9 cellular contexts compared by ENCODE assay signal in genomic region chr15:45378149-45378912, GRCh38. TPM values are rescaled to one million over a fixed set of nuclear protein-coding genes. Genes with fewer than 3 reads are reported as not detected.
DNase-seq lines count a peak whose midpoint lies in the region; ATAC-seq lines count a peak whose summit lies in the region.
"Had no signal": no experiment of that assay in that cellular context is flagged by ENCODE, and none has a peak within 500 bp of the region (broad histone marks: within the 10 kb centered on the region; RNA-seq: fewer than 3 reads in every experiment).

TSS of gene GATM (minus strand) at chr15:45378544. CDS start at chr15:45378453, 91 bp downstream.

- no peaks in the 10 kb centered on the region for H3K9me3 Mint-ChIP-seq in dendritic cell treated with granulocyte-macrophage colony-stimulating factor and Interleukin-4, amounts not matched to agents 40 ng/mL and 50 ng/mL, for 4 days

- peak within 1 kb of the TSS; percentile 82 for H3K4me3 Mint-ChIP-seq in dendritic cell treated with granulocyte-macrophage colony-stimulating factor and Interleukin-4, amounts not matched to agents 40 ng/mL and 50 ng/mL, for 4 days

- peak; percentile 90 for ATAC-seq in left lobe of liver

- H3K27ac Mint-ChIP-seq in dendritic cell treated with granulocyte-macrophage colony-stimulating factor and Interleukin-4, amounts not matched to agents 40 ng/mL and 50 ng/mL, for 4 days = peak within 1 kb of the TSS; percentile 84

- intact Hi-C loops in dendritic cell treated with granulocyte-macrophage colony-stimulating factor and Interleukin-4, amounts not matched to agents 40 ng/mL and 50 ng/mL, for 4 days (cut with micrococcal nuclease) = loop anchor here (1.0 kb wide), 1 partner anchor 14 kb away; no protein-coding TSS in a partner anchor

- H3K4me1 Mint-ChIP-seq in dendritic cell treated with granulocyte-macrophage colony-stimulating factor and Interleukin-4, amounts not matched to agents 40 ng/mL and 50 ng/mL, for 4 days (ENCODE audit: low read depth) = peaks cover 31% of the 10 kb centered on the region

- DNase-seq in NCI-H2081 (lab: John Stamatoyannopoulos, UW) = peak; percentile 33 to 58
- no peak for DNase-seq in NCI-H2081 treated with DMSO at 0.1 percent for 48 hours (lab: John Stamatoyannopoulos, UW)
- DNase-seq in HCEC 1CT = peak; percentile 58
- peak; percentile 44 for DNase-seq in MV-4-11 (lab: John Stamatoyannopoulos, UW)
- DNase-seq in activated CD4-positive, alpha-beta T cell treated with anti-CD3 and anti-CD28 coated beads for 1 hour = peak; percentile 19
- peak; percentile 90 for DNase-seq in left lobe of liver (ENCODE audit: low spot score)
- peak; percentile 27 to 43 for DNase-seq in stimulated activated CD4-positive, alpha-beta T cell treated with anti-CD3 and anti-CD28 coated beads, Interleukin-2, amount 100 ng/mL, for 48 hours
- DNase-seq: DND-41 had no signal

- peaks cover 26% of the 10 kb centered on the region for H3K36me3 Mint-ChIP-seq in dendritic cell treated with granulocyte-macrophage colony-stimulating factor and Interleukin-4, amounts not matched to agents 40 ng/mL and 50 ng/mL, for 4 days (ENCODE audit: low read depth)

- H3K27me3 Mint-ChIP-seq in dendritic cell treated with granulocyte-macrophage colony-stimulating factor and Interleukin-4, amounts not matched to agents 40 ng/mL and 50 ng/mL, for 4 days = peaks cover 68% of the 10 kb centered on the region

RNA-seq across cellular contexts. Expression of gene GATM, which starts in this region (rescaled TPM):
- 570 TPM for total RNA-seq in left lobe of liver
